In genomic region chr3:7382293-7383033, GRCh38 we compare ENCODE assay signal across 17 cellular contexts.
DNase-seq lines count a peak whose midpoint lies in the region; ATAC-seq and TF ChIP-seq lines count a peak whose summit lies in the region.
"Had no signal": no experiment of that assay in that cellular context is flagged by ENCODE, and none has a peak within 500 bp of the region (broad histone marks: within the 10 kb centered on the region; RNA-seq: fewer than 3 reads in every experiment).

No MANE protein-coding gene starts in this region.

- H3K4me1 Mint-ChIP-seq in glutamatergic neuron (ENCODE audit: low read depth, unreplicated experiment), result no peaks in the 10 kb centered on the region
- H3K4me1 Mint-ChIP-seq: activated B cell treated with CpG ODN at 0.5 μM for 24 hours, nephron progenitor cell had no signal

- peaks cover 23% of the 10 kb centered on the region for H3K4me1 ChIP-seq in body of pancreas
- H3K4me1 ChIP-seq in hepatocyte (ENCODE audit: insufficient read depth), result peaks cover 18% of the 10 kb centered on the region
- peaks cover 5% of the 10 kb centered on the region for H3K4me1 ChIP-seq in rectal smooth muscle tissue (ENCODE audit: control insufficient read depth, insufficient read depth, low read length)
- H3K4me1 ChIP-seq in gastrocnemius medialis, result no peaks in the 10 kb centered on the region

- in situ Hi-C loops in gastrocnemius medialis (cut with MboI; ENCODE audit: low sequenced_read_pairs in 4 of 4), result no loop called here

- TF ChIP-seq POLR2A in body of pancreas (IDR thresholded peaks at IDR 0.05), result no peak
- TF ChIP-seq POLR2A in gastrocnemius medialis (IDR thresholded peaks at IDR 0.05), result no peak

- peak; percentile 99 for DNase-seq in LNCaP clone FGC (ENCODE audit: low read depth)
- DNase-seq in body of pancreas, result peak in 3 of 4 donors; percentile 11 to 59 (median 31)
- peak; percentile 46 for DNase-seq in hepatocyte (ENCODE audit: low spot score)
- no peak for DNase-seq in glutamatergic neuron
- DNase-seq in hepatic stellate cell (ENCODE audit: low spot score), result no peak
- no peak for DNase-seq in gastrocnemius medialis
- DNase-seq: activated B cell treated with CpG ODN at 0.5 μM for 24 hours; activated T-cell treated with anti-CD3 and anti-CD28 coated beads, Interleukin-2, amount 50 U/mL, for 4 hours; amniotic stem cell; CD8-positive, alpha-beta T cell; GF-D8; HFFc6; NCI-H82; nephron progenitor cell; stimulated activated CD4-positive, alpha-beta T cell treated with anti-CD3 and anti-CD28 coated beads, Interleukin-12 subunit alpha, Interleukin-12 subunit beta, amount 100 ng/mL, for 4 hours had no signal

- peak overlapping the region; percentile 53 for H3K4me2 ChIP-seq in hepatocyte

- 12 to 15% methylated on average over 3 of the region's 3 CpGs for WGBS in body of pancreas, 2 donors
- WGBS in hepatocyte (ENCODE audit: low lambda C conversion rate, missing lambda C conversion rate), result 43% methylated on average over 3 of the region's 3 CpGs

- no peaks in the 10 kb centered on the region for H3K27me3 Mint-ChIP-seq in glutamatergic neuron (ENCODE audit: unreplicated experiment)
- H3K27me3 Mint-ChIP-seq: activated B cell treated with CpG ODN at 0.5 μM for 24 hours had no signal

- H4K20me1 ChIP-seq in hepatocyte (ENCODE audit: insufficient read depth, poor library complexity, severe bottlenecking), result no peaks in the 10 kb centered on the region

- H3K79me2 ChIP-seq in hepatocyte, result no peaks in the 10 kb centered on the region

- H3K9me3 Mint-ChIP-seq in glutamatergic neuron (ENCODE audit: unreplicated experiment), result peaks cover 2% of the 10 kb centered on the region
- H3K9me3 Mint-ChIP-seq: activated B cell treated with CpG ODN at 0.5 μM for 24 hours; activated T-cell treated with anti-CD3 and anti-CD28 coated beads, Interleukin-2, amount 50 U/mL, for 4 hours; nephron progenitor cell had no signal

- no peaks in the 10 kb centered on the region for H3K9me2 ChIP-seq in hepatocyte (replicated peaks; ENCODE audit: insufficient read depth)

- no peaks in the 10 kb centered on the region for H3K27me3 ChIP-seq in body of pancreas
- no peaks in the 10 kb centered on the region for H3K27me3 ChIP-seq in hepatocyte
- no peaks in the 10 kb centered on the region for H3K27me3 ChIP-seq in rectal smooth muscle tissue (ENCODE audit: control insufficient read depth, insufficient read depth, low read length)
- no peaks in the 10 kb centered on the region for H3K27me3 ChIP-seq in gastrocnemius medialis

- no peak overlapping the region for H3K9ac ChIP-seq in rectal smooth muscle tissue (ENCODE audit: low read length)

- intact Hi-C loops in body of pancreas (cut with DNase I) (no loop called here), gastrocnemius medialis (cut with DNase I; ENCODE audit: low total_unique reads) (no loop called here)

- H3K36me3 Mint-ChIP-seq in glutamatergic neuron (ENCODE audit: unreplicated experiment), result no peaks in the 10 kb centered on the region
- H3K36me3 Mint-ChIP-seq: CD8-positive, alpha-beta T cell had no signal

- no peak for TF ChIP-seq CTCF in LNCaP clone FGC (IDR thresholded peaks at IDR 0.05; ENCODE audit: control insufficient read depth, extremely low read depth, insufficient read depth)
- TF ChIP-seq CTCF in body of pancreas (IDR thresholded peaks at IDR 0.05), result no peak
- TF ChIP-seq CTCF in hepatocyte (IDR thresholded peaks at IDR 0.05; ENCODE audit: poor library complexity), result no peak
- TF ChIP-seq CTCF in glutamatergic neuron (IDR thresholded peaks at IDR 0.05; ENCODE audit: partially characterized antibody, unreplicated experiment), result no peak
- no peak for TF ChIP-seq CTCF in gastrocnemius medialis (IDR thresholded peaks at IDR 0.05 in 4 of 5, conservative IDR thresholded peaks at IDR 0.05 in 1 of 5)

- H3K36me3 ChIP-seq in body of pancreas (replicated peaks in 1 of 2; ENCODE audit: insufficient read depth in 1 of 2, low read depth in 2 of 2), result no peaks in the 10 kb centered on the region
- H3K36me3 ChIP-seq in hepatocyte (replicated peaks; ENCODE audit: insufficient read depth, low read depth), result no peaks in the 10 kb centered on the region
- H3K36me3 ChIP-seq in rectal smooth muscle tissue (ENCODE audit: control insufficient read depth, insufficient read depth, low read length), result no peaks in the 10 kb centered on the region
- H3K36me3 ChIP-seq in gastrocnemius medialis, result no peaks in the 10 kb centered on the region

- no peak overlapping the region for H2AFZ ChIP-seq in hepatocyte

- H3K27ac ChIP-seq in body of pancreas (peak overlapping the region in 2 of 4 donors; percentile 23 to 35), hepatocyte (peak overlapping the region; percentile 48), rectal smooth muscle tissue (ENCODE audit: low read depth, low read length) (peak overlapping the region; percentile 7), gastrocnemius medialis (no peak overlapping the region)

- peak; percentile 97 for ATAC-seq in body of pancreas
- ATAC-seq in GM18498 (IDR thresholded peaks at IDR 0.05; ENCODE audit: unreplicated experiment), result no peak
- ATAC-seq in gastrocnemius medialis, result no peak
- ATAC-seq: activated T-cell treated with anti-CD3 and anti-CD28 coated beads, Interleukin-2, amount 50 U/mL, for 4 hours; CD8-positive, alpha-beta T cell had no signal

- H3K4me3 ChIP-seq in LNCaP clone FGC (ENCODE audit: low read depth, low read length) (no peak overlapping the region), body of pancreas (no peak overlapping the region), hepatocyte (no peak overlapping the region), rectal smooth muscle tissue (ENCODE audit: low read length) (no peak overlapping the region), gastrocnemius medialis (no peak overlapping the region)

- no peak overlapping the region for H3K27ac Mint-ChIP-seq in glutamatergic neuron (ENCODE audit: unreplicated experiment)
- H3K27ac Mint-ChIP-seq: activated B cell treated with CpG ODN at 0.5 μM for 24 hours; CD8-positive, alpha-beta T cell; HFFc6; nephron progenitor cell had no signal

- no peak overlapping the region for H3K4me3 Mint-ChIP-seq in glutamatergic neuron (ENCODE audit: unreplicated experiment)
- H3K4me3 Mint-ChIP-seq: activated B cell treated with CpG ODN at 0.5 μM for 24 hours; activated T-cell treated with anti-CD3 and anti-CD28 coated beads, Interleukin-2, amount 50 U/mL, for 4 hours; CD8-positive, alpha-beta T cell; HFFc6; nephron progenitor cell had no signal

- H3K9me3 ChIP-seq in body of pancreas (no peaks in the 10 kb centered on the region), hepatocyte (ENCODE audit: low read depth) (no peaks in the 10 kb centered on the region), gastrocnemius medialis (no peaks in the 10 kb centered on the region)

Comparison
In these comparisons a context has a peak if more than half of its experiments do, and no peak if none do; other contexts are left out.
1. DNase-seq: peak in LNCaP clone FGC (single experiment), body of pancreas (3 of 4) and hepatocyte (single experiment); none in glutamatergic neuron (single experiment), hepatic stellate cell (single experiment) and gastrocnemius medialis (0 of 2).
2. H3K27ac ChIP-seq: peak in hepatocyte (single experiment) and rectal smooth muscle tissue (single experiment); none in gastrocnemius medialis (0 of 4).